15 cellular contexts compared by ENCODE assay signal in genomic region chr5:92822183-92822582, GRCh38.
DNase-seq lines count a peak whose midpoint lies in the region; ATAC-seq and TF ChIP-seq lines count a peak whose summit lies in the region.
"Had no signal": no experiment of that assay in that cellular context is flagged by ENCODE, and none has a peak within 500 bp of the region (broad histone marks: within the 10 kb centered on the region; RNA-seq: fewer than 3 reads in every experiment).

No MANE protein-coding gene starts in this region.

- H3K4me3 ChIP-seq in GM23338 (no peak overlapping the region), IMR-90 (ENCODE audit: insufficient read depth, low read depth, low read length) (no peak overlapping the region)

- H3K27ac ChIP-seq in GM23338 (ENCODE audit: low read depth) (no peak overlapping the region), IMR-90 (ENCODE audit: insufficient read depth, low read length) (no peak overlapping the region)
- H3K27ac ChIP-seq: C4-2B, KMS-11 had no signal

- H4K8ac ChIP-seq in IMR-90 (ENCODE audit: low read depth in 2 of 2, low read length in 2 of 2): no peak overlapping the region

- TF ChIP-seq CTCF in GM23338 (conservative IDR thresholded peaks at IDR 0.05; ENCODE audit: low read depth in 2 of 2): no peak
- TF ChIP-seq CTCF in IMR-90 (conservative IDR thresholded peaks at IDR 0.05; ENCODE audit: low read depth, low read length): no peak
- no peak for TF ChIP-seq CTCF in WTC11 (IDR thresholded peaks at IDR 0.05)

- no peaks in the 10 kb centered on the region for H3K79me1 ChIP-seq in IMR-90 (ENCODE audit: low read depth in 1 of 2, low read length in 2 of 2)

- H3K18ac ChIP-seq in IMR-90 (ENCODE audit: low read depth, low read length): no peak overlapping the region

- no peak overlapping the region for H3K4ac ChIP-seq in IMR-90 (ENCODE audit: low read depth, low read length)

- CTCF ChIA-PET in IMR-90 (lab: Yijun Ruan, JAX) (no interaction called here), WTC11 (lab: Charles Lee) (no interaction called here)

- H4K20me1 ChIP-seq in GM23338 (replicated peaks; ENCODE audit: insufficient read depth) (no peaks in the 10 kb centered on the region), IMR-90 (ENCODE audit: insufficient read depth, low read length) (no peaks in the 10 kb centered on the region)

- no peak for TF ChIP-seq RAD21 in IMR-90 (IDR thresholded peaks at IDR 0.05; ENCODE audit: low read length)

- POLR2A ChIA-PET in IMR-90 (lab: Charles Lee; ENCODE audit: unreplicated experiment): no interaction called here
- POLR2A ChIA-PET in WTC11 (lab: Charles Lee): no interaction called here

- H3K4me2 ChIP-seq in GM23338 (no peak overlapping the region), IMR-90 (ENCODE audit: low read depth, low read length) (no peak overlapping the region)
- H3K4me2 ChIP-seq: KMS-11 had no signal

- WGBS in IMR-90 (ENCODE audit: extremely low coverage in 2 of 2, insufficient read length in 1 of 2), 2 experiments: no CpG with 5 or more reads among the region's 9 CpGs

- H2AFZ ChIP-seq in GM23338: peak overlapping the region; percentile 63; the same call in 1 of the 2 replicates
- H2AFZ ChIP-seq in IMR-90 (replicated peaks; ENCODE audit: low read length, poor library complexity): peak overlapping the region; percentile 49

- H3K9me1 ChIP-seq in IMR-90 (ENCODE audit: insufficient read depth, low read length): peaks cover 3% of the 10 kb centered on the region

- H3K27me3 ChIP-seq in GM23338 (ENCODE audit: insufficient read depth): no peaks in the 10 kb centered on the region
- H3K27me3 ChIP-seq in IMR-90 (ENCODE audit: control insufficient read depth, insufficient read depth, low read length): no peaks in the 10 kb centered on the region

- no peak overlapping the region for H3K14ac ChIP-seq in IMR-90 (replicated peaks; ENCODE audit: low read depth, low read length)

- intact Hi-C loops in IMR-90 (cut with micrococcal nuclease): no loop called here

- H2BK15ac ChIP-seq in IMR-90 (ENCODE audit: low read depth, low read length): no peak overlapping the region

- in situ Hi-C loops in IMR-90 (cut with MboI; ENCODE audit: low sequenced_read_pairs): no loop called here

- H2AK5ac ChIP-seq in IMR-90 (ENCODE audit: low read depth, low read length): no peak overlapping the region

- 0 out of 2 replicates have a peak, but pooled peaks cover 3% of the 10 kb centered on the region for H3K9me2 ChIP-seq in GM23338 (ENCODE audit: insufficient read depth)

- no peak overlapping the region for H2BK120ac ChIP-seq in IMR-90 (ENCODE audit: low read depth, low read length)

- H4K91ac ChIP-seq in IMR-90 (ENCODE audit: insufficient read depth, low read depth, low read length): no peak overlapping the region

- no peak overlapping the region for H2AK9ac ChIP-seq in IMR-90 (replicated peaks; ENCODE audit: low read depth, low read length, poor library complexity)

- H3K27ac Mint-ChIP-seq in GM23338 (no peak overlapping the region), WTC11 (no peak overlapping the region)
- H3K27ac Mint-ChIP-seq: CD4-positive, alpha-beta T cell had no signal

- no peak overlapping the region for H3K23ac ChIP-seq in IMR-90 (ENCODE audit: low read depth, low read length)

- DNase-seq in GM23338 (ENCODE audit: low spot score): peak; percentile 16
- no peak for DNase-seq in IMR-90
- peak; percentile 11 for DNase-seq in WTC11 (ENCODE audit: low spot score)
- peak; percentile 18 for DNase-seq in iPS-NIHi7 (ENCODE audit: extremely low spot score)
- DNase-seq in foreskin melanocyte: no peak
- no peak for DNase-seq in activated CD4-positive, alpha-beta T cell treated with anti-CD3 and anti-CD28 coated beads for 48 hours
- DNase-seq in NOMO-1 treated with dmso at 0.1 percent for 144 hours (lab: John Stamatoyannopoulos, UW; ENCODE audit: unreplicated experiment): no peak
- DNase-seq: AML-193; Caco-2; CD4-positive, alpha-beta T cell; GDM1; HCEC 1CT had no signal

- H3K79me2 ChIP-seq in GM23338 (replicated peaks; ENCODE audit: insufficient read depth): no peaks in the 10 kb centered on the region

- TF ChIP-seq POLR2A in IMR-90 (IDR thresholded peaks at IDR 0.05; ENCODE audit: low read depth, low read length): no peak

- H3K4me1 ChIP-seq in GM23338 (ENCODE audit: insufficient read depth) (no peaks in the 10 kb centered on the region), IMR-90 (ENCODE audit: control insufficient read depth, insufficient read depth, low read length) (peaks cover 2% of the 10 kb centered on the region; the same call in 1 of the 2 replicates)
- H3K4me1 ChIP-seq: Caco-2 had no signal

- H2BK5ac ChIP-seq in IMR-90 (ENCODE audit: low read depth, low read length, poor library complexity, severe bottlenecking): no peak overlapping the region

- H3K36me3 ChIP-seq in GM23338 (ENCODE audit: insufficient read depth): no peaks in the 10 kb centered on the region
- no peaks in the 10 kb centered on the region for H3K36me3 ChIP-seq in IMR-90 (ENCODE audit: control insufficient read depth, insufficient read depth, low read length)

- H2BK20ac ChIP-seq in IMR-90 (ENCODE audit: low read depth, low read length): no peak overlapping the region

- H3K4me3 Mint-ChIP-seq in GM23338 (no peak overlapping the region), WTC11 (no peak overlapping the region)
- H3K4me3 Mint-ChIP-seq: CD4-positive, alpha-beta T cell had no signal

- dilution Hi-C loops in IMR-90 (cut with HindIII; ENCODE audit: low sequenced_read_pairs, unreplicated experiment): no loop called here

- H3K4me1 Mint-ChIP-seq in GM23338 (no peaks in the 10 kb centered on the region; the same call in 2 of the 3 replicates), WTC11 (no peaks in the 10 kb centered on the region)

- no peaks in the 10 kb centered on the region for H3K9me3 ChIP-seq in IMR-90 (ENCODE audit: control insufficient read depth, insufficient read depth, low read length)
- H3K9me3 ChIP-seq: Caco-2 had no signal

- H4K5ac ChIP-seq in IMR-90 (ENCODE audit: low read depth, low read length): no peak overlapping the region

- peaks cover 5% of the 10 kb centered on the region; the same call in 2 of the 3 replicates for H3K9me3 Mint-ChIP-seq in GM23338
- H3K9me3 Mint-ChIP-seq in WTC11: peaks cover 5% of the 10 kb centered on the region

- H3K56ac ChIP-seq in IMR-90 (ENCODE audit: extremely low read depth, insufficient read depth, low read length): no peak overlapping the region

- H3F3A ChIP-seq in GM23338 (replicated peaks; ENCODE audit: low read depth): no peaks in the 10 kb centered on the region

- no TSS peak for BruUV-seq in IMR-90 (replicated peaks; lab: Mats Ljungman, UMichigan)

- peaks cover 5% of the 10 kb centered on the region for H3K27me3 Mint-ChIP-seq in GM23338 (ENCODE audit: insufficient read depth, low read depth, poor library complexity)
- H3K27me3 Mint-ChIP-seq in WTC11 (ENCODE audit: low read depth): peaks cover 2% of the 10 kb centered on the region; the same call in 1 of the 2 replicates
- H3K27me3 Mint-ChIP-seq: CD4-positive, alpha-beta T cell had no signal

- no peaks in the 10 kb centered on the region; the same call in none of the 3 replicates for H3K36me3 Mint-ChIP-seq in GM23338 (ENCODE audit: low read depth)
- no peaks in the 10 kb centered on the region; the same call in 1 of the 2 replicates for H3K36me3 Mint-ChIP-seq in WTC11

- no peak for ATAC-seq in GM23338
- no peak for ATAC-seq in IMR-90 (ENCODE audit: low read depth)
- peak; percentile 92 for ATAC-seq in WTC11
- ATAC-seq in HG03520 (IDR thresholded peaks at IDR 0.05; ENCODE audit: unreplicated experiment): no peak

- H3K9ac ChIP-seq in IMR-90 (ENCODE audit: low read depth, low read length): no peak overlapping the region
- H3K9ac ChIP-seq: KMS-11 had no signal

TF ChIP-seq in IMR-90, 13 proteins besides CTCF, POLR2A, EP300 and RAD21:
- TF ChIP-seq RFX5 (IDR thresholded peaks at IDR 0.05; ENCODE audit: low read depth, low read length): no peak
- no peak for TF ChIP-seq NFE2L2 (IDR thresholded peaks at IDR 0.05; ENCODE audit: low read depth, low read length)
- no peak for TF ChIP-seq RCOR1 (IDR thresholded peaks at IDR 0.05; ENCODE audit: insufficient replicate concordance, low read length)
- TF ChIP-seq MAZ (IDR thresholded peaks at IDR 0.05; ENCODE audit: borderline replicate concordance, low read depth, low read length): no peak
- no peak for TF ChIP-seq CHD1 (IDR thresholded peaks at IDR 0.05; ENCODE audit: low read depth, low read length)
- no peak for TF ChIP-seq MAFK (IDR thresholded peaks at IDR 0.05; ENCODE audit: low read depth, low read length)
- TF ChIP-seq, protein P1, sequence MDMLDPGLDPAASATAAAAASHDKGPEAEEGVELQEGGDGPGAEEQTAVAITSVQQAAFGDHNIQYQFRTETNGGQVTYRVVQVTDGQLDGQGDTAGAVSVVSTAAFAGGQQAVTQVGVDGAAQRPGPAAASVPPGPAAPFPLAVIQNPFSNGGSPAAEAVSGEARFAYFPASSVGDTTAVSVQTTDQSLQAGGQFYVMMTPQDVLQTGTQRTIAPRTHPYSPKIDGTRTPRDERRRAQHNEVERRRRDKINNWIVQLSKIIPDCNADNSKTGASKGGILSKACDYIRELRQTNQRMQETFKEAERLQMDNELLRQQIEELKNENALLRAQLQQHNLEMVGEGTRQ (IDR thresholded peaks at IDR 0.05; ENCODE audit: low read depth, low read length): no peak
- TF ChIP-seq BHLHE40 (IDR thresholded peaks at IDR 0.05; ENCODE audit: low read depth, low read length): no peak
- no peak for TF ChIP-seq MXI1 (IDR thresholded peaks at IDR 0.05; ENCODE audit: borderline replicate concordance, low read depth, low read length)
TF ChIP-seq in IMR-90: peak in this region for 0.

TF ChIP-seq in WTC11, 78 proteins besides CTCF, POLR2A, EP300 and RAD21:
- TF ChIP-seq ZNF138 (CRISPR knock-in tag; conservative IDR thresholded peaks at IDR 0.05): no peak
- TF ChIP-seq FOXJ3 (CRISPR knock-in tag; IDR thresholded peaks at IDR 0.05; ENCODE audit: borderline replicate concordance): no peak
- TF ChIP-seq ZNF263 (CRISPR knock-in tag; IDR thresholded peaks at IDR 0.05; ENCODE audit: low read depth): no peak
- TF ChIP-seq RORB (CRISPR knock-in tag; IDR thresholded peaks at IDR 0.05): no peak
- no peak for TF ChIP-seq ZBTB21 (CRISPR knock-in tag; IDR thresholded peaks at IDR 0.05; ENCODE audit: borderline replicate concordance)
- no peak for TF ChIP-seq FOXK1 (CRISPR knock-in tag; IDR thresholded peaks at IDR 0.05)

Comparison
In these comparisons a context has a peak if more than half of its experiments do, and no peak if none do; other contexts are left out.
1. DNase-seq: peak in GM23338 (single experiment), WTC11 (single experiment) and iPS-NIHi7 (single experiment); none in IMR-90 (single experiment), foreskin melanocyte (single experiment), activated CD4-positive, alpha-beta T cell treated with anti-CD3 and anti-CD28 coated beads for 48 hours (single experiment) and NOMO-1 treated with dmso at 0.1 percent for 144 hours (single experiment).